In genomic region chr4:87123241-87123640, GRCh38 we compare ENCODE assay signal across 24 cellular contexts.
"Had no signal": no experiment of that assay in that cellular context is flagged by ENCODE, and none has a peak within 500 bp of the region (broad histone marks: within the 10 kb centered on the region; RNA-seq: fewer than 3 reads in every experiment).

No MANE protein-coding gene starts in this region.

- H3K27ac ChIP-seq: adrenal gland, body of pancreas, pancreas, right atrium auricular region, spleen, testis had no signal

- DNase-seq: activated CD4-positive, alpha-beta T cell treated with anti-CD3 and anti-CD28 coated beads for 36 hours; activated CD4-positive, CD25-positive, alpha-beta regulatory T cell; activated CD8-positive, alpha-beta T cell treated with anti-CD3 and anti-CD28 coated beads, Interleukin-2, amount 10 ng/mL, durations not matched to agents 7 days and 5 days; activated effector memory CD4-positive, alpha-beta T cell treated with anti-CD3 and anti-CD28 coated beads, Interleukin-2, amount 50 U/mL, for 16 hours; activated naive CD4-positive, alpha-beta T cell treated with anti-CD3 and anti-CD28 coated beads for 36 hours; activated naive CD8-positive, alpha-beta T cell treated with anti-CD3 and anti-CD28 coated beads for 36 hours; activated T-cell treated with anti-CD3 and anti-CD28 coated beads for 4 hours; adrenal gland; aorta; body of pancreas; dermis blood vessel endothelial cell; effector CD4-positive, alpha-beta T cell; esophagus squamous epithelium; foreskin melanocyte; left ventricle myocardium superior; nucleus accumbens; pancreas; spleen; stimulated activated naive CD4-positive, alpha-beta T cell treated with Interleukin-2 at 50 U/mL for 16 hours; T-helper 2 cell; testis; trophoblast cell; uterus had no signal

- H3K36me3 ChIP-seq: uterus had no signal

- H3K9me3 ChIP-seq: adrenal gland, body of pancreas, esophagus squamous epithelium, pancreas, right atrium auricular region, spleen, testis, uterus had no signal

- H3K9me3 Mint-ChIP-seq: activated naive CD4-positive, alpha-beta T cell treated with anti-CD3 and anti-CD28 coated beads for 36 hours; activated naive CD8-positive, alpha-beta T cell treated with anti-CD3 and anti-CD28 coated beads for 36 hours had no signal

- H3K4me3 Mint-ChIP-seq: activated CD4-positive, alpha-beta T cell treated with anti-CD3 and anti-CD28 coated beads for 36 hours; activated CD8-positive, alpha-beta T cell treated with anti-CD3 and anti-CD28 coated beads, Interleukin-2, amount 10 ng/mL, durations not matched to agents 7 days and 5 days; activated naive CD4-positive, alpha-beta T cell treated with anti-CD3 and anti-CD28 coated beads for 36 hours; activated naive CD8-positive, alpha-beta T cell treated with anti-CD3 and anti-CD28 coated beads for 36 hours had no signal

- H3K27me3 ChIP-seq: adrenal gland, body of pancreas, esophagus squamous epithelium, pancreas, right atrium auricular region, spleen, testis, uterus had no signal

- H3K27ac Mint-ChIP-seq: activated CD4-positive, alpha-beta T cell treated with anti-CD3 and anti-CD28 coated beads for 36 hours; activated CD8-positive, alpha-beta T cell treated with anti-CD3 and anti-CD28 coated beads, Interleukin-2, amount 10 ng/mL, durations not matched to agents 7 days and 5 days; activated naive CD4-positive, alpha-beta T cell treated with anti-CD3 and anti-CD28 coated beads for 36 hours; activated naive CD8-positive, alpha-beta T cell treated with anti-CD3 and anti-CD28 coated beads for 36 hours had no signal

- H3K27me3 Mint-ChIP-seq: activated CD4-positive, alpha-beta T cell treated with anti-CD3 and anti-CD28 coated beads for 36 hours; activated naive CD8-positive, alpha-beta T cell treated with anti-CD3 and anti-CD28 coated beads for 36 hours had no signal

- H3K4me1 ChIP-seq: testis had no signal

- H3K4me3 ChIP-seq: adrenal gland, body of pancreas, esophagus squamous epithelium, pancreas, right atrium auricular region, spleen, testis, uterus had no signal

- ATAC-seq: activated CD4-positive, alpha-beta T cell treated with anti-CD3 and anti-CD28 coated beads for 36 hours; activated CD8-positive, alpha-beta T cell treated with anti-CD3 and anti-CD28 coated beads, Interleukin-2, amount 10 ng/mL, durations not matched to agents 7 days and 5 days; body of pancreas; left ventricle myocardium superior; pancreas had no signal
